14 cellular contexts compared by ENCODE assay signal in the genomic region with DNA sequence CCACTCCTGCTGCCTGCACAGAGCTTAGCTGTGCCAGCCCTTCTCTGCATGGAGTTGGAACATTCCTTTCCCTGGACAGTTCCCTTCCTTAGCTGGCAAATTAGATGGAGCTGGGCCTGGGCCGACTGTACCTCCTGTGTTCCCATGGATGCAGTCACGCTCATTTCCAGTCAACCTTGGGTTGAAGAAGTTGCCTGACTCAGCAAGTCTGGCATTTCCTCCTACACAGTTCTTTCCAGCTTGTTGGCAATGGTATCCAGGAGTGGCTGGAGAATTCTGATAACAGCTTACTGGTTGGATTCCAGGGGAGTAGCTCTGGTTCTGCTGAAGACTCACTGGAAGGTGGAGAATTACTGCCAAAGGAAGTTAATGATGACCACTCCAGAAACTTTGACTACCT. TPM values are rescaled to one million over a fixed set of nuclear protein-coding genes. Genes with fewer than 3 reads are reported as not detected.
A peak's percentile ranks its signal among the peaks of the same experiment; 100 is the strongest.
DNase-seq lines count a peak whose midpoint lies in the region; ATAC-seq and TF ChIP-seq lines count a peak whose summit lies in the region.
"Had no signal": no experiment of that assay in that cellular context is flagged by ENCODE, and none has a peak within 500 bp of the region (broad histone marks: within the 10 kb centered on the region; RNA-seq: fewer than 3 reads in every experiment).

No MANE protein-coding gene starts in this region.

- no peak overlapping the region for H2BK5ac ChIP-seq in mesenchymal stem cell (ENCODE audit: low read depth, low read length, poor library complexity, severe bottlenecking)

- no peak overlapping the region for H2AFZ ChIP-seq in mesenchymal stem cell (ENCODE audit: low read depth, low read length)

- no peaks in the 10 kb centered on the region for H3K79me1 ChIP-seq in mesenchymal stem cell (replicated peaks; ENCODE audit: low read length, poor library complexity, severe bottlenecking)

- H3K36me3 Mint-ChIP-seq in CD14-positive monocyte: no peaks in the 10 kb centered on the region
- H3K36me3 Mint-ChIP-seq: activated naive CD4-positive, alpha-beta T cell treated with anti-CD3 and anti-CD28 coated beads, Interleukin-2, amount 10 ng/mL, durations not matched to agents 7 days and 5 days; stimulated activated memory B cell treated with anti-CD40 and anti-IgM and Interleukin-4, amounts not matched to agents 10 μg/mL and 1 μg/mL and 100 μg/mL, for 72 hours had no signal

- DNase-seq in BJ (ENCODE audit: low read depth) (peak; percentile 12), LHCN-M2 (ENCODE audit: low read depth) (peak; percentile 31), cardiac fibroblast (ENCODE audit: low read depth in 2 of 2) (peak; percentile 86 to 96), myocyte (ENCODE audit: low read depth) (peak; percentile 12), CD14-positive monocyte (ENCODE audit: low spot score) (no peak), mesenchymal stem cell (no peak)
- DNase-seq: activated naive CD4-positive, alpha-beta T cell treated with anti-CD3 and anti-CD28 coated beads, Interleukin-2, amount 10 ng/mL, durations not matched to agents 7 days and 5 days; dorsolateral prefrontal cortex; naive thymus-derived CD4-positive, alpha-beta T cell; NCI-H1930; stimulated activated CD4-positive, alpha-beta T cell treated with anti-CD3 and anti-CD28 coated beads, Interleukin-15, amount 100 ng/mL, for 24 hours had no signal

- TF ChIP-seq CTCF in BJ (IDR thresholded peaks at IDR 0.05; ENCODE audit: insufficient read depth, low read depth, low read length) (no peak), cardiac fibroblast (IDR thresholded peaks at IDR 0.05; ENCODE audit: low read depth, low read length) (no peak), CD14-positive monocyte (IDR thresholded peaks at IDR 0.05) (no peak)

- H3K14ac ChIP-seq in mesenchymal stem cell (ENCODE audit: low read length in 2 of 2): no peak overlapping the region

- peaks cover 0 to 3% (median 1%) of the 10 kb centered on the region in 3 donors for H3K27me3 Mint-ChIP-seq in CD14-positive monocyte (ENCODE audit: low read depth in 3 of 3)
- H3K27me3 Mint-ChIP-seq: activated naive CD4-positive, alpha-beta T cell treated with anti-CD3 and anti-CD28 coated beads, Interleukin-2, amount 10 ng/mL, durations not matched to agents 7 days and 5 days had no signal

- POLR2A ChIA-PET in BJ (lab: Charles Lee): no interaction called here

- H3K27ac ChIP-seq in mesenchymal stem cell (ENCODE audit: low read length, poor library complexity, severe bottlenecking): no peak overlapping the region
- H3K27ac ChIP-seq: dorsolateral prefrontal cortex had no signal

- no peak overlapping the region for H3K9ac ChIP-seq in mesenchymal stem cell (ENCODE audit: low read length)

- H3K4me1 Mint-ChIP-seq in CD14-positive monocyte: no peaks in the 10 kb centered on the region
- H3K4me1 Mint-ChIP-seq: activated naive CD4-positive, alpha-beta T cell treated with anti-CD3 and anti-CD28 coated beads, Interleukin-2, amount 10 ng/mL, durations not matched to agents 7 days and 5 days; naive thymus-derived CD4-positive, alpha-beta T cell; stimulated activated memory B cell treated with anti-CD40 and anti-IgM and Interleukin-4, amounts not matched to agents 10 μg/mL and 1 μg/mL and 100 μg/mL, for 72 hours had no signal

- H3K27ac Mint-ChIP-seq in CD14-positive monocyte: no peak overlapping the region
- H3K27ac Mint-ChIP-seq: activated naive CD4-positive, alpha-beta T cell treated with anti-CD3 and anti-CD28 coated beads, Interleukin-2, amount 10 ng/mL, durations not matched to agents 7 days and 5 days; naive thymus-derived CD4-positive, alpha-beta T cell; stimulated activated memory B cell treated with anti-CD40 and anti-IgM and Interleukin-4, amounts not matched to agents 10 μg/mL and 1 μg/mL and 100 μg/mL, for 72 hours had no signal

- no peak overlapping the region for H2BK15ac ChIP-seq in mesenchymal stem cell (ENCODE audit: low read depth, poor library complexity, severe bottlenecking)

- no peak overlapping the region for H3K18ac ChIP-seq in mesenchymal stem cell (ENCODE audit: low read depth in 1 of 2, low read length in 2 of 2)

- ATAC-seq in GM21723 (IDR thresholded peaks at IDR 0.05; ENCODE audit: unreplicated experiment): no peak
- no peak for ATAC-seq in GM21825 (IDR thresholded peaks at IDR 0.05; ENCODE audit: unreplicated experiment)
- ATAC-seq: naive thymus-derived CD4-positive, alpha-beta T cell; stimulated activated memory B cell treated with anti-CD40 and anti-IgM and Interleukin-4, amounts not matched to agents 10 μg/mL and 1 μg/mL and 100 μg/mL, for 72 hours had no signal

- no peak overlapping the region for H2BK12ac ChIP-seq in mesenchymal stem cell (ENCODE audit: low read length in 2 of 2)

- intact Hi-C loops in CD14-positive monocyte (cut with micrococcal nuclease): no loop called here

- H3K4me2 ChIP-seq in mesenchymal stem cell (ENCODE audit: low read length, poor library complexity, severe bottlenecking): no peak overlapping the region

- no peaks in the 10 kb centered on the region for H3K9me3 ChIP-seq in mesenchymal stem cell (ENCODE audit: control insufficient read depth, low read length)

- no peak overlapping the region for H4K91ac ChIP-seq in mesenchymal stem cell (ENCODE audit: low read length)

- no peak overlapping the region for H2AK5ac ChIP-seq in mesenchymal stem cell (ENCODE audit: low read length, severe bottlenecking)

- H3K4ac ChIP-seq in mesenchymal stem cell (ENCODE audit: low read depth in 1 of 2, low read length in 2 of 2): no peak overlapping the region

- H3K27me3 ChIP-seq in BJ (ENCODE audit: control insufficient read depth, insufficient read depth, low read length) (no peaks in the 10 kb centered on the region), mesenchymal stem cell (ENCODE audit: control insufficient read depth in 1 of 2, insufficient read depth in 1 of 2, low read length in 2 of 2) (no peaks in the 10 kb centered on the region)

- H3K23ac ChIP-seq in mesenchymal stem cell (ENCODE audit: low read length in 2 of 2): no peak overlapping the region

- no peak overlapping the region for H2BK120ac ChIP-seq in mesenchymal stem cell (ENCODE audit: low read depth, low read length)

- no peak overlapping the region for H4K8ac ChIP-seq in mesenchymal stem cell (ENCODE audit: low read length)

- peaks cover 0 to 4% (median 1%) of the 10 kb centered on the region in 7 donors for H3K9me3 Mint-ChIP-seq in CD14-positive monocyte
- H3K9me3 Mint-ChIP-seq: activated naive CD4-positive, alpha-beta T cell treated with anti-CD3 and anti-CD28 coated beads, Interleukin-2, amount 10 ng/mL, durations not matched to agents 7 days and 5 days; stimulated activated memory B cell treated with anti-CD40 and anti-IgM and Interleukin-4, amounts not matched to agents 10 μg/mL and 1 μg/mL and 100 μg/mL, for 72 hours had no signal

- CTCF ChIA-PET in BJ (lab: Yijun Ruan, JAX): no interaction called here

- no peak overlapping the region for H3K4me3 ChIP-seq in BJ (ENCODE audit: low read depth, low read length)
- H3K4me3 ChIP-seq in cardiac fibroblast (replicated peaks in 1 of 2; ENCODE audit: low read depth in 2 of 2, low read length in 2 of 2): no peak overlapping the region
- no peak overlapping the region for H3K4me3 ChIP-seq in mesenchymal stem cell (ENCODE audit: insufficient read depth in 1 of 2, low read depth in 1 of 2, low read length in 2 of 2)
- H3K4me3 ChIP-seq: dorsolateral prefrontal cortex had no signal

- no peak overlapping the region for H3K4me3 Mint-ChIP-seq in CD14-positive monocyte
- H3K4me3 Mint-ChIP-seq: activated naive CD4-positive, alpha-beta T cell treated with anti-CD3 and anti-CD28 coated beads, Interleukin-2, amount 10 ng/mL, durations not matched to agents 7 days and 5 days; naive thymus-derived CD4-positive, alpha-beta T cell; stimulated activated memory B cell treated with anti-CD40 and anti-IgM and Interleukin-4, amounts not matched to agents 10 μg/mL and 1 μg/mL and 100 μg/mL, for 72 hours had no signal

- H3K36me3 ChIP-seq in BJ (ENCODE audit: control insufficient read depth, insufficient read depth, low read length) (no peaks in the 10 kb centered on the region), mesenchymal stem cell (ENCODE audit: control insufficient read depth in 1 of 2, insufficient read depth in 2 of 2, low read depth in 1 of 2, low read length in 2 of 2) (no peaks in the 10 kb centered on the region)

- peaks cover 2% of the 10 kb centered on the region for H3K4me1 ChIP-seq in mesenchymal stem cell (ENCODE audit: control insufficient read depth, insufficient read depth, low read depth, low read length)

- WGBS in mesenchymal stem cell: 53% methylated on average over 2 of the region's 2 CpGs

RNA-seq across cellular contexts. Expression of a gene that starts 9.2 kb away (rescaled TPM):
- polyA plus RNA-seq in BJ (2011; rRNA removed): 0.01 TPM in 1 of 2 replicates, not detected in the other
- polyA minus RNA-seq in BJ (2011; rRNA and poly(A)+ RNA removed): not detected in 2 replicates
- total RNA-seq in LHCN-M2 (2014; rRNA removed): not detected in 2 replicates
- not detected for polyA plus RNA-seq in LHCN-M2 (2012)
- 0.03 and 0.05 TPM in 2 replicates for total RNA-seq in myocyte
- not detected for polyA plus RNA-seq in myocyte (2012)
- not detected for polyA plus RNA-seq in CD14-positive monocyte
- not detected for polyA plus RNA-seq in mesenchymal stem cell (2013, experiment 1 of 2)
- polyA plus RNA-seq in mesenchymal stem cell (2013, experiment 2 of 2): under 0.01 TPM
- polyA plus RNA-seq: naive thymus-derived CD4-positive, alpha-beta T cell had no signal

Comparison
In these comparisons a context has a peak if more than half of its experiments do, and no peak if none do; other contexts are left out.
1. DNase-seq: peak in BJ (single experiment), LHCN-M2 (single experiment), cardiac fibroblast (2 of 2) and myocyte (single experiment); none in CD14-positive monocyte (single experiment) and mesenchymal stem cell (single experiment).